ENCODE assay signal across 7 cellular contexts in genomic region chrX:75272823-75273222, GRCh38. TPM values are rescaled to one million over a fixed set of nuclear protein-coding genes. Genes with fewer than 3 reads are reported as not detected.
DNase-seq lines count a peak whose midpoint lies in the region; ATAC-seq and TF ChIP-seq lines count a peak whose summit lies in the region.
"Not testable (repeated sequence)": the region's sequence is repeated elsewhere in the genome, so short reads cannot be mapped to it uniquely, and the experiment has no call there.

No MANE protein-coding gene starts in this region.

- H3K27ac Mint-ChIP-seq in Caco-2 (ENCODE audit: unreplicated experiment) (peak overlapping the region; percentile 88), T-helper 17 cell (peak overlapping the region; percentile 99)
- not testable (repeated sequence) for H3K27ac Mint-ChIP-seq in activated CD8-positive, alpha-beta T cell treated with anti-CD3 and anti-CD28 coated beads, Interleukin-2, amount 10 ng/mL, durations not matched to agents 7 days and 5 days; mesothelial cell of epicardium
- peak overlapping the region; percentile 97 to 99 for H3K27ac Mint-ChIP-seq in activated naive CD4-positive, alpha-beta T cell treated with anti-CD3 and anti-CD28 coated beads, Interleukin-2, amount 50 U/mL, for 72 hours
- H3K27ac Mint-ChIP-seq in stimulated activated effector memory CD8-positive, alpha-beta T cell treated with anti-CD3 and anti-CD28 coated beads, Interleukin-12 subunit alpha, Interleukin-12 subunit beta, amount 100 ng/mL, for 72 hours = peak overlapping the region; percentile 94

- not testable (repeated sequence) for H3K4me3 ChIP-seq in Caco-2 (ENCODE audit: low read depth, low read length); effector memory CD4-positive, alpha-beta T cell (ENCODE audit: insufficient read depth, low read depth, low read length, poor library complexity, severe bottlenecking)

- not testable (repeated sequence) for ATAC-seq in T-helper 17 cell; activated CD8-positive, alpha-beta T cell treated with anti-CD3 and anti-CD28 coated beads, Interleukin-2, amount 10 ng/mL, durations not matched to agents 7 days and 5 days; activated naive CD4-positive, alpha-beta T cell treated with anti-CD3 and anti-CD28 coated beads, Interleukin-2, amount 50 U/mL, for 72 hours; stimulated activated effector memory CD8-positive, alpha-beta T cell treated with anti-CD3 and anti-CD28 coated beads, Interleukin-12 subunit alpha, Interleukin-12 subunit beta, amount 100 ng/mL, for 72 hours

- not testable (repeated sequence) for DNase-seq in Caco-2; T-helper 17 cell; activated CD8-positive, alpha-beta T cell treated with anti-CD3 and anti-CD28 coated beads, Interleukin-2, amount 10 ng/mL, durations not matched to agents 7 days and 5 days; activated naive CD4-positive, alpha-beta T cell treated with anti-CD3 and anti-CD28 coated beads, Interleukin-2, amount 50 U/mL, for 72 hours (ENCODE audit: low spot score in 2 of 2); effector memory CD4-positive, alpha-beta T cell; mesothelial cell of epicardium (ENCODE audit: low spot score in 2 of 2, unreplicated experiment in 2 of 2); stimulated activated effector memory CD8-positive, alpha-beta T cell treated with anti-CD3 and anti-CD28 coated beads, Interleukin-12 subunit alpha, Interleukin-12 subunit beta, amount 100 ng/mL, for 72 hours (ENCODE audit: low spot score in 2 of 2)

- not testable (repeated sequence) for H3K36me3 Mint-ChIP-seq in Caco-2 (ENCODE audit: insufficient read depth, unreplicated experiment); T-helper 17 cell (ENCODE audit: low read depth); mesothelial cell of epicardium
- peaks cover 10% of the 10 kb centered on the region for H3K36me3 Mint-ChIP-seq in activated CD8-positive, alpha-beta T cell treated with anti-CD3 and anti-CD28 coated beads, Interleukin-2, amount 10 ng/mL, durations not matched to agents 7 days and 5 days (ENCODE audit: low read depth)
- H3K36me3 Mint-ChIP-seq in activated naive CD4-positive, alpha-beta T cell treated with anti-CD3 and anti-CD28 coated beads, Interleukin-2, amount 50 U/mL, for 72 hours = peaks cover 15 to 18% of the 10 kb centered on the region in 2 donors
- peaks cover 34% of the 10 kb centered on the region for H3K36me3 Mint-ChIP-seq in stimulated activated effector memory CD8-positive, alpha-beta T cell treated with anti-CD3 and anti-CD28 coated beads, Interleukin-12 subunit alpha, Interleukin-12 subunit beta, amount 100 ng/mL, for 72 hours

- not testable (repeated sequence) for H3K9me3 ChIP-seq in Caco-2; T-helper 17 cell (ENCODE audit: control insufficient read depth, low read length, poor library complexity, severe bottlenecking); effector memory CD4-positive, alpha-beta T cell (ENCODE audit: control insufficient read depth, low read length)

- not testable (repeated sequence) for H3K4me1 Mint-ChIP-seq in Caco-2 (ENCODE audit: low read depth, unreplicated experiment); mesothelial cell of epicardium
- H3K4me1 Mint-ChIP-seq in T-helper 17 cell = peaks cover 14% of the 10 kb centered on the region
- H3K4me1 Mint-ChIP-seq in activated CD8-positive, alpha-beta T cell treated with anti-CD3 and anti-CD28 coated beads, Interleukin-2, amount 10 ng/mL, durations not matched to agents 7 days and 5 days (ENCODE audit: low read depth) = peaks cover 23% of the 10 kb centered on the region
- H3K4me1 Mint-ChIP-seq in stimulated activated effector memory CD8-positive, alpha-beta T cell treated with anti-CD3 and anti-CD28 coated beads, Interleukin-12 subunit alpha, Interleukin-12 subunit beta, amount 100 ng/mL, for 72 hours = peaks cover 14% of the 10 kb centered on the region

- H3K27ac ChIP-seq in effector memory CD4-positive, alpha-beta T cell (ENCODE audit: insufficient read depth, low read length, poor library complexity, severe bottlenecking) = peak overlapping the region; percentile 87

- H3K27me3 Mint-ChIP-seq in Caco-2 (ENCODE audit: insufficient read depth, unreplicated experiment); T-helper 17 cell; activated CD8-positive, alpha-beta T cell treated with anti-CD3 and anti-CD28 coated beads, Interleukin-2, amount 10 ng/mL, durations not matched to agents 7 days and 5 days (ENCODE audit: low read depth); mesothelial cell of epicardium (ENCODE audit: low read depth): not testable (repeated sequence)

- BruUV-seq in Caco-2 (replicated peaks; lab: Mats Ljungman, UMichigan) = not testable (repeated sequence)

- H3K4me3 Mint-ChIP-seq in Caco-2 (ENCODE audit: unreplicated experiment) = peak overlapping the region; percentile 92
- not testable (repeated sequence) for H3K4me3 Mint-ChIP-seq in T-helper 17 cell
- peak overlapping the region; percentile 89 for H3K4me3 Mint-ChIP-seq in activated CD8-positive, alpha-beta T cell treated with anti-CD3 and anti-CD28 coated beads, Interleukin-2, amount 10 ng/mL, durations not matched to agents 7 days and 5 days
- peak overlapping the region; percentile 90 for H3K4me3 Mint-ChIP-seq in mesothelial cell of epicardium
- H3K4me3 Mint-ChIP-seq in stimulated activated effector memory CD8-positive, alpha-beta T cell treated with anti-CD3 and anti-CD28 coated beads, Interleukin-12 subunit alpha, Interleukin-12 subunit beta, amount 100 ng/mL, for 72 hours = peak overlapping the region; percentile 90

- not testable (repeated sequence) for H3K9me3 Mint-ChIP-seq in Caco-2 (ENCODE audit: unreplicated experiment); activated CD8-positive, alpha-beta T cell treated with anti-CD3 and anti-CD28 coated beads, Interleukin-2, amount 10 ng/mL, durations not matched to agents 7 days and 5 days (ENCODE audit: insufficient read depth); activated naive CD4-positive, alpha-beta T cell treated with anti-CD3 and anti-CD28 coated beads, Interleukin-2, amount 50 U/mL, for 72 hours; stimulated activated effector memory CD8-positive, alpha-beta T cell treated with anti-CD3 and anti-CD28 coated beads, Interleukin-12 subunit alpha, Interleukin-12 subunit beta, amount 100 ng/mL, for 72 hours
- peaks cover 27% of the 10 kb centered on the region for H3K9me3 Mint-ChIP-seq in mesothelial cell of epicardium

- POLR2A ChIA-PET in Caco-2 (lab: Charles Lee); activated CD8-positive, alpha-beta T cell treated with anti-CD3 and anti-CD28 coated beads, Interleukin-2, amount 10 ng/mL, durations not matched to agents 7 days and 5 days (lab: Charles Lee): not testable (repeated sequence)

- intact Hi-C loops in Caco-2 (cut with micrococcal nuclease; ENCODE audit: unreplicated experiment) = loop anchor here (10.0 kb wide), 1 partner anchor 118 kb away; the partner anchor contains the start of gene ABCB7

- TF ChIP-seq CTCF in Caco-2 (IDR thresholded peaks at IDR 0.05; ENCODE audit: insufficient read depth in 1 of 2, low read depth in 1 of 2, low read length in 1 of 2, severe bottlenecking in 1 of 2, unreplicated experiment in 1 of 2); mesothelial cell of epicardium (IDR thresholded peaks at IDR 0.05; ENCODE audit: unreplicated experiment): not testable (repeated sequence)

- not testable (repeated sequence) for H3K4me1 ChIP-seq in Caco-2; effector memory CD4-positive, alpha-beta T cell (ENCODE audit: control insufficient read depth, insufficient read depth, low read length, poor library complexity, severe bottlenecking)

- CTCF ChIA-PET in Caco-2 (lab: Charles Lee); activated CD8-positive, alpha-beta T cell treated with anti-CD3 and anti-CD28 coated beads, Interleukin-2, amount 10 ng/mL, durations not matched to agents 7 days and 5 days (lab: Charles Lee): not testable (repeated sequence)

- not testable (repeated sequence) for H3K36me3 ChIP-seq in Caco-2 (ENCODE audit: control insufficient read depth, insufficient read depth, low read length); effector memory CD4-positive, alpha-beta T cell (ENCODE audit: control insufficient read depth, insufficient read depth, low read length)

- H3K27me3 ChIP-seq in Caco-2 (replicated peaks; ENCODE audit: control insufficient read depth, insufficient read depth, low read length); effector memory CD4-positive, alpha-beta T cell (replicated peaks; ENCODE audit: control insufficient read depth, insufficient read depth, low read length, poor library complexity, severe bottlenecking): not testable (repeated sequence)

RNA-seq across cellular contexts. Expression of gene UPRT, which starts 1.1 kb away (rescaled TPM):
- 11.8 and 12.4 TPM in 2 replicates for total RNA-seq in Caco-2 (2022)
- 10 to 100 TPM; 29.2 to 34.0 TPM for total RNA-seq in T-helper 17 cell
- total RNA-seq in activated CD8-positive, alpha-beta T cell treated with anti-CD3 and anti-CD28 coated beads, Interleukin-2, amount 10 ng/mL, durations not matched to agents 7 days and 5 days = 10 to 100 TPM; 18.5 to 22.2 TPM
- total RNA-seq in activated naive CD4-positive, alpha-beta T cell treated with anti-CD3 and anti-CD28 coated beads, Interleukin-2, amount 50 U/mL, for 72 hours = 10 to 100 TPM; 26.5 to 70.2 TPM
- 15.2 to 16.1 TPM (median 16.0 TPM) in 3 replicates for total RNA-seq in mesothelial cell of epicardium
